9 cellular contexts compared by ENCODE assay signal in genomic region chr1:8858112-8858668, GRCh38. TPM values are rescaled to one million over a fixed set of nuclear protein-coding genes. Genes with fewer than 3 reads are reported as not detected.
A peak's percentile ranks its signal among the peaks of the same experiment; 100 is the strongest.
DNase-seq lines count a peak whose midpoint lies in the region; ATAC-seq and TF ChIP-seq lines count a peak whose summit lies in the region.
"Had no signal": no experiment of that assay in that cellular context is flagged by ENCODE, and none has a peak within 500 bp of the region (broad histone marks: within the 10 kb centered on the region; RNA-seq: fewer than 3 reads in every experiment).

No MANE protein-coding gene starts in this region.

- H3K27ac ChIP-seq in right atrium auricular region (peak overlapping the region; percentile 55 to 57), thoracic aorta (peak overlapping the region; percentile 42 to 61)
- H3K27ac ChIP-seq: C4-2B had no signal

- peak; percentile 41 for DNase-seq in activated CD4-positive, alpha-beta T cell treated with anti-CD3 and anti-CD28 coated beads, Interleukin-2, amount 10 ng/mL, durations not matched to agents 7 days and 5 days
- DNase-seq in activated CD4-positive, alpha-beta T cell treated with anti-CD3 and anti-CD28 coated beads for 4 hours: no peak
- peak; percentile 41 for DNase-seq in activated CD4-positive, alpha-beta memory T cell treated with anti-CD3 and anti-CD28 coated beads for 36 hours
- DNase-seq in right atrium auricular region (ENCODE audit: low spot score): no peak
- DNase-seq in thoracic aorta (ENCODE audit: low spot score): no peak
- no peak for DNase-seq in NCI-H345 (lab: John Stamatoyannopoulos, UW)
- DNase-seq in T1000 (lab: John Stamatoyannopoulos, UW): no peak

- TF ChIP-seq CTCF in right atrium auricular region (IDR thresholded peaks at IDR 0.05) (no peak), thoracic aorta (IDR thresholded peaks at IDR 0.05) (no peak)

- peaks cover 38% of the 10 kb centered on the region for H3K4me1 Mint-ChIP-seq in activated CD4-positive, alpha-beta T cell treated with anti-CD3 and anti-CD28 coated beads, Interleukin-2, amount 10 ng/mL, durations not matched to agents 7 days and 5 days
- peaks cover 27% of the 10 kb centered on the region for H3K4me1 Mint-ChIP-seq in activated CD4-positive, alpha-beta memory T cell treated with anti-CD3 and anti-CD28 coated beads for 36 hours (ENCODE audit: low read depth)

- intact Hi-C loops in activated CD4-positive, alpha-beta memory T cell treated with anti-CD3 and anti-CD28 coated beads for 36 hours (cut with micrococcal nuclease): no loop called here

- H3K36me3 Mint-ChIP-seq in activated CD4-positive, alpha-beta T cell treated with anti-CD3 and anti-CD28 coated beads, Interleukin-2, amount 10 ng/mL, durations not matched to agents 7 days and 5 days (ENCODE audit: low read depth): peaks cover 61% of the 10 kb centered on the region
- H3K36me3 Mint-ChIP-seq in activated CD4-positive, alpha-beta memory T cell treated with anti-CD3 and anti-CD28 coated beads for 36 hours: peaks cover 53% of the 10 kb centered on the region

- H3K27me3 ChIP-seq in right atrium auricular region: no peaks in the 10 kb centered on the region
- no peaks in the 10 kb centered on the region for H3K27me3 ChIP-seq in thoracic aorta (replicated peaks; ENCODE audit: insufficient read depth)

- H3K4me1 ChIP-seq in right atrium auricular region: peaks cover 0 to 41% of the 10 kb centered on the region in 2 donors
- peaks cover 12 to 38% of the 10 kb centered on the region in 2 donors for H3K4me1 ChIP-seq in thoracic aorta (ENCODE audit: control insufficient read depth in 1 of 2, low read depth in 2 of 2)

- H3K4me3 ChIP-seq in right atrium auricular region (no peak overlapping the region), thoracic aorta (no peak overlapping the region)

- no peak overlapping the region for H3K4me3 Mint-ChIP-seq in activated CD4-positive, alpha-beta T cell treated with anti-CD3 and anti-CD28 coated beads, Interleukin-2, amount 10 ng/mL, durations not matched to agents 7 days and 5 days
- no peak overlapping the region for H3K4me3 Mint-ChIP-seq in activated CD4-positive, alpha-beta memory T cell treated with anti-CD3 and anti-CD28 coated beads for 36 hours

- CTCF ChIA-PET in activated CD4-positive, alpha-beta T cell treated with anti-CD3 and anti-CD28 coated beads, Interleukin-2, amount 10 ng/mL, durations not matched to agents 7 days and 5 days (lab: Charles Lee): interaction anchor here (0.8 to 3.2 kb wide), 12 partner anchors 8 to 147 kb away, joined by 3 to 42 read pairs (median 6); partner anchors contain the start of gene ENO1
- CTCF ChIA-PET in activated CD4-positive, alpha-beta memory T cell treated with anti-CD3 and anti-CD28 coated beads for 36 hours (lab: Charles Lee): interaction anchor here (1.0 to 4.7 kb wide), 8 partner anchors 9 to 297 kb away, joined by 3 to 49 read pairs (median 6); no protein-coding TSS in a partner anchor

- peaks cover 3% of the 10 kb centered on the region for H3K9me3 Mint-ChIP-seq in activated CD4-positive, alpha-beta T cell treated with anti-CD3 and anti-CD28 coated beads, Interleukin-2, amount 10 ng/mL, durations not matched to agents 7 days and 5 days
- no peaks in the 10 kb centered on the region for H3K9me3 Mint-ChIP-seq in activated CD4-positive, alpha-beta memory T cell treated with anti-CD3 and anti-CD28 coated beads for 36 hours

- no peaks in the 10 kb centered on the region for H3K27me3 Mint-ChIP-seq in activated CD4-positive, alpha-beta T cell treated with anti-CD3 and anti-CD28 coated beads, Interleukin-2, amount 10 ng/mL, durations not matched to agents 7 days and 5 days
- H3K27me3 Mint-ChIP-seq in activated CD4-positive, alpha-beta memory T cell treated with anti-CD3 and anti-CD28 coated beads for 36 hours: no peaks in the 10 kb centered on the region

- H3K9me3 ChIP-seq in right atrium auricular region (no peaks in the 10 kb centered on the region), thoracic aorta (no peaks in the 10 kb centered on the region)

- H3K36me3 ChIP-seq in right atrium auricular region (peaks cover 57% of the 10 kb centered on the region), thoracic aorta (peaks cover 24% of the 10 kb centered on the region)

- POLR2A ChIA-PET in activated CD4-positive, alpha-beta T cell treated with anti-CD3 and anti-CD28 coated beads, Interleukin-2, amount 10 ng/mL, durations not matched to agents 7 days and 5 days (lab: Charles Lee): interaction anchor here (0.8 to 1.3 kb wide), 2 partner anchors 135 to 147 kb away, joined by 3 read pairs; no protein-coding TSS in a partner anchor
- POLR2A ChIA-PET in activated CD4-positive, alpha-beta memory T cell treated with anti-CD3 and anti-CD28 coated beads for 36 hours (lab: Charles Lee): interaction anchor here (0.8 to 3.8 kb wide), 7 partner anchors 9 to 135 kb away, joined by 3 to 23 read pairs (median 9); partner anchors contain the start of gene ENO1

- ATAC-seq in thoracic aorta (ENCODE audit: insufficient number of reproducible peaks, low FRiP score, low read depth) (no peak), GM18520 (IDR thresholded peaks at IDR 0.05; ENCODE audit: unreplicated experiment) (no peak)

- H3K27ac Mint-ChIP-seq in activated CD4-positive, alpha-beta T cell treated with anti-CD3 and anti-CD28 coated beads, Interleukin-2, amount 10 ng/mL, durations not matched to agents 7 days and 5 days: peak overlapping the region; percentile 82
- peak overlapping the region; percentile 84 for H3K27ac Mint-ChIP-seq in activated CD4-positive, alpha-beta memory T cell treated with anti-CD3 and anti-CD28 coated beads for 36 hours

RNA-seq across cellular contexts. Expression of gene ENO1, which starts 20.3 kb away (rescaled TPM):
- total RNA-seq in activated CD4-positive, alpha-beta T cell treated with anti-CD3 and anti-CD28 coated beads, Interleukin-2, amount 10 ng/mL, durations not matched to agents 7 days and 5 days: 1,000 to 10,000 TPM; 1,608 to 1,874 TPM
- total RNA-seq in activated CD4-positive, alpha-beta memory T cell treated with anti-CD3 and anti-CD28 coated beads for 36 hours: 1,000 to 10,000 TPM; 3,008 to 3,028 TPM
- total RNA-seq in right atrium auricular region (100 to 1,000 TPM; 149 to 334 TPM), thoracic aorta (100 to 1,000 TPM; 570 to 767 TPM)

RNA-seq across cellular contexts. Expression of gene RERE, which starts 40.8 kb away (rescaled TPM):
- 10 to 100 TPM; 68.5 to 68.7 TPM for total RNA-seq in activated CD4-positive, alpha-beta T cell treated with anti-CD3 and anti-CD28 coated beads, Interleukin-2, amount 10 ng/mL, durations not matched to agents 7 days and 5 days
- total RNA-seq in activated CD4-positive, alpha-beta memory T cell treated with anti-CD3 and anti-CD28 coated beads for 36 hours: 10 to 100 TPM; 45.0 to 50.5 TPM
- total RNA-seq in right atrium auricular region (100 to 1,000 TPM in 1 of 2 donors, 10 to 100 TPM in 1; 99.8 to 125 TPM), thoracic aorta (100 to 1,000 TPM; 144 to 174 TPM)

Comparison
In these comparisons a context has a peak if more than half of its experiments do, and no peak if none do; other contexts are left out.
1. DNase-seq: peak in activated CD4-positive, alpha-beta T cell treated with anti-CD3 and anti-CD28 coated beads, Interleukin-2, amount 10 ng/mL, durations not matched to agents 7 days and 5 days (single experiment) and activated CD4-positive, alpha-beta memory T cell treated with anti-CD3 and anti-CD28 coated beads for 36 hours (single experiment); none in activated CD4-positive, alpha-beta T cell treated with anti-CD3 and anti-CD28 coated beads for 4 hours (0 of 2), right atrium auricular region (single experiment), thoracic aorta (single experiment), NCI-H345 (single experiment) and T1000 (single experiment).